10 cellular contexts compared by ENCODE assay signal in the genomic region with DNA sequence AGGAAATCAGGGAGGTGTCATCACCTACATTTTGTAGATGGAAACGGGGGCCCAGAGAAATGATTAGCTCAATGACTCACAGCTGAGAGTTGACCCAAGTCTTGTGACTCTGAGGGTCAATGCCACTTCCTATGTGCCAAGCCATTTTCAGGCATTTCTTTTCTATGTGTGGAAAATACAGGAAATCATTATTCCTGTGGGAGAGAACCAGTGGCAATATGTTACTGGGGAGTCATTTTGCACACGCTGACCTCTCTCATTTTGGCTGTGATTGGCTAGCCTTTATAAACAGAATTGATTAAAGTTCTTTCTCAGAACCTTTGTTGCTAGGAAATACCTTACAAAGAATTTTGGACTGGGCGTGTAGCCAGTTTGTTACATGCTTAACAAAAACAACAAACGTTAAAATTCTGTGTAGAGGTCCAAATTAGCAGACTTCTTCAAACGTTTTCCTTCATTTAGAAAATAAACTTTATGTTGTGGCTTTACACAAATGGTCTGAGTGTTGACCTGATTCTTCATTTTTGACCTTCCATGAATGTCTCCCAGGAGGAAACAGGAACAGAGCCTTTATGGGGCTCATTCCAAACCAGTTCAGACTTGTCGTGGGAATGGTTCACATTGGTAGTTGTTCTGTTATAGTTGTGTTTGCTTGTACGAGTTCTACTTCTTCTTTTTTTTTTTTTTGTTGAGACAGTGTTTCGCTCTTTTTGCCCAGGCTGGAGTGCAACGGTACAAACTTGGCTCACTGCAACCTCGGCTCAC. TPM values are rescaled to one million over a fixed set of nuclear protein-coding genes. Genes with fewer than 3 reads are reported as not detected.
DNase-seq lines count a peak whose midpoint lies in the region; ATAC-seq and TF ChIP-seq lines count a peak whose summit lies in the region.
"Had no signal": no experiment of that assay in that cellular context is flagged by ENCODE, and none has a peak within 500 bp of the region (broad histone marks: within the 10 kb centered on the region; RNA-seq: fewer than 3 reads in every experiment).

No MANE protein-coding gene starts in this region.

- peak; percentile 43 for DNase-seq in Daoy (ENCODE audit: low read depth)
- DNase-seq in RKO (ENCODE audit: low spot score) = peak; percentile 23
- peak; percentile 88 for DNase-seq in fibroblast of the aortic adventitia (ENCODE audit: low read depth)
- no peak for DNase-seq in GM19238 (ENCODE audit: insufficient read length, low spot score)
- DNase-seq in NK-92 treated with Interleukin-12 subunit alpha and Interleukin-12 subunit beta, amount 100 ng/mL, for 24 hours (lab: John Stamatoyannopoulos, UW) = no peak
- DNase-seq in stimulated activated naive CD8-positive, alpha-beta T cell treated with anti-CD3 and anti-CD28 coated beads, Interleukin-15, amount 100 ng/mL, for 72 hours = no peak

- H3K9me3 Mint-ChIP-seq in stimulated activated naive CD8-positive, alpha-beta T cell treated with anti-CD3 and anti-CD28 coated beads, Interleukin-15, amount 100 ng/mL, for 72 hours = no peaks in the 10 kb centered on the region
- H3K9me3 Mint-ChIP-seq: central memory CD8-positive, alpha-beta T cell had no signal

- no peaks in the 10 kb centered on the region for H3K27me3 Mint-ChIP-seq in stimulated activated naive CD8-positive, alpha-beta T cell treated with anti-CD3 and anti-CD28 coated beads, Interleukin-15, amount 100 ng/mL, for 72 hours
- H3K27me3 Mint-ChIP-seq: central memory CD8-positive, alpha-beta T cell had no signal

- H3K27ac Mint-ChIP-seq in stimulated activated naive CD8-positive, alpha-beta T cell treated with anti-CD3 and anti-CD28 coated beads, Interleukin-15, amount 100 ng/mL, for 72 hours = no peak overlapping the region

- H3K4me3 Mint-ChIP-seq in stimulated activated naive CD8-positive, alpha-beta T cell treated with anti-CD3 and anti-CD28 coated beads, Interleukin-15, amount 100 ng/mL, for 72 hours = no peak overlapping the region
- H3K4me3 Mint-ChIP-seq: central memory CD8-positive, alpha-beta T cell had no signal

- peak overlapping the region; percentile 38 for H3K4me2 ChIP-seq in parathyroid adenoma (ENCODE audit: low read length)

- TF ChIP-seq CTCF in fibroblast of the aortic adventitia (IDR thresholded peaks at IDR 0.05; ENCODE audit: insufficient read depth, low read length) = no peak
- no peak for TF ChIP-seq CTCF in parathyroid adenoma (IDR thresholded peaks at IDR 0.05)

- H3K4me1 Mint-ChIP-seq in stimulated activated naive CD8-positive, alpha-beta T cell treated with anti-CD3 and anti-CD28 coated beads, Interleukin-15, amount 100 ng/mL, for 72 hours = peaks cover 16% of the 10 kb centered on the region

- no peaks in the 10 kb centered on the region for H3K36me3 ChIP-seq in parathyroid adenoma (ENCODE audit: control insufficient read depth, insufficient read depth, low read length)

- no peaks in the 10 kb centered on the region for H3K27me3 ChIP-seq in parathyroid adenoma (ENCODE audit: control insufficient read depth, insufficient read depth, low read length)

- H3K4me3 ChIP-seq in fibroblast of the aortic adventitia (ENCODE audit: low read depth, low read length) = no peak overlapping the region
- H3K4me3 ChIP-seq in parathyroid adenoma (ENCODE audit: low read depth, low read length) = peak overlapping the region; percentile 2

- H3K9ac ChIP-seq in parathyroid adenoma = no peak overlapping the region

- no peak overlapping the region for H2AFZ ChIP-seq in parathyroid adenoma

- no peak for ATAC-seq in stimulated activated naive CD8-positive, alpha-beta T cell treated with anti-CD3 and anti-CD28 coated beads, Interleukin-15, amount 100 ng/mL, for 72 hours
- no peak for ATAC-seq in GM18502 (IDR thresholded peaks at IDR 0.05; ENCODE audit: poor library complexity, unreplicated experiment)
- ATAC-seq: SK-N-SH treated with all-trans-retinoic acid at 6 μM for 48 hours had no signal

- H3K79me2 ChIP-seq in parathyroid adenoma = no peaks in the 10 kb centered on the region

- no peaks in the 10 kb centered on the region for H3K9me3 ChIP-seq in parathyroid adenoma (ENCODE audit: control insufficient read depth, low read length)

- H3K4me1 ChIP-seq in parathyroid adenoma = peaks cover 4% of the 10 kb centered on the region

- peak overlapping the region; percentile 36 for H3K27ac ChIP-seq in parathyroid adenoma

RNA-seq across cellular contexts. Expression of a gene that starts 11.4 kb away (rescaled TPM):
- 5.3 and 6.2 TPM in 2 replicates for total RNA-seq in Daoy (2014; rRNA removed; shearing (Covaris generic))
- 22.1 and 23.8 TPM in 2 replicates for total RNA-seq in fibroblast of the aortic adventitia (ENCODE audit: low replicate concordance)

Comparison
In these comparisons a context has a peak if more than half of its experiments do, and no peak if none do; other contexts are left out.
1. DNase-seq: peak in Daoy (single experiment), RKO (single experiment) and fibroblast of the aortic adventitia (single experiment); none in GM19238 (single experiment), NK-92 treated with Interleukin-12 subunit alpha and Interleukin-12 subunit beta, amount 100 ng/mL, for 24 hours (single experiment) and stimulated activated naive CD8-positive, alpha-beta T cell treated with anti-CD3 and anti-CD28 coated beads, Interleukin-15, amount 100 ng/mL, for 72 hours (0 of 2).